Comparison of ENCODE assay signal across 8 cellular contexts in the genomic region with DNA sequence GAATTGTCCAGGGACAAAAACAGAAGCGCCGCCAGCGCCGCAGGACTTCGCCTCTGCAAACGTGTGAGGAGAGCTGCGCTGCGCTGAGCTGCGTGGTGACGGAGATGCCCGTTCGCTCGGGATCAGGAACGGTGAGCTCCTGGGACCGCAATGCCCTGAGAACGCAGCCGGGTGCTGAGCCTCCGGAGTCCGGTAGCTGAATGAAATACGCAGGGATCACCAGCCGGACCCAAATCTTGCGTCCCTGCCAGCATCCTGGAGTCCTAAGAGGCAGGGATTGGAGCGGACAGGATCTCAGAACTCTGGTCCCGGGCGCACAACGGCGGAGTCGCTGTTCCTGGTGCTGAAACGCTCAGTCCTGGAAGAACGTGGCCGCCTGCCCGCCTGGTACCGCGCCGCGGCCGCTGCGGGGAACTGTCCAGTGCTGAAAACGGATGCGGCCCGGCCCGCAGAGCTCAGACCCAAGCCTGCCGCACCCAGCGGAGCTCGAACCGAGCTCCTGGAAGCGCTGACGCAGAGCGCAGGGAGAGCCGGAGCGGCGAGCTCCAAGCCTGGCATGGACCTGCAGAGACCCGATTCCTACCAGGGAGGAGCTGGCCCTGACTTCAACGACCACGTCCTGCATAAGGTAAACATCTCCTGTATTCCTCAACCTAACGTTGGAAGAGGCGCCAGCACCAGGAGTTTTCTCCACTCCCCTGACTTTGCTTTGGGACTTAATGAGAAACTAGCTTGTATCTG. TPM values are rescaled to one million over a fixed set of nuclear protein-coding genes. Genes with fewer than 3 reads are reported as not detected.
DNase-seq lines count a peak whose midpoint lies in the region; ATAC-seq, FAIRE-seq and TF ChIP-seq lines count a peak whose summit lies in the region.

No MANE protein-coding gene starts in this region.

- H3K4me3 ChIP-seq in pancreas (no peak overlapping the region), transverse colon (no peak overlapping the region)

- intact Hi-C loops in head of caudate nucleus (cut with DNase I) (no loop called here), pancreas (cut with DNase I) (no loop called here), transverse colon (cut with DNase I; ENCODE audit: low total_unique reads) (no loop called here)

- 11 to 12% methylated on average over 49 to 57 of the region's 57 CpGs for WGBS in pancreas, 2 donors
- 31% methylated on average over 52 of the region's 57 CpGs; no CpG with 5 or more reads in 1 of the 2 donors for WGBS in transverse colon (ENCODE audit: low coverage in 1 of 2), 2 donors

- no peak for TF ChIP-seq POLR2A in transverse colon (IDR thresholded peaks at IDR 0.05)

- in situ Hi-C loops in transverse colon (cut with MboI; ENCODE audit: low pct_ligation_motif_present in 1 of 4, low pct_unique_long_range_greater_than_20kb in 1 of 4, low sequenced_read_pairs in 3 of 4), result no loop called here

- FAIRE-seq in pancreas (lab: Jason Lieb, UNC), result no peak

- H3K36me3 ChIP-seq in pancreas (no peaks in the 10 kb centered on the region), transverse colon (no peaks in the 10 kb centered on the region)

- H3K27ac ChIP-seq in pancreas (no peak overlapping the region), transverse colon (no peak overlapping the region)

- TF ChIP-seq EP300 in transverse colon (IDR thresholded peaks at IDR 0.05; ENCODE audit: low read depth), result no peak

- ATAC-seq in pancreas (peak; percentile 68 to 99 (median 87)), HG03354 (IDR thresholded peaks at IDR 0.05; ENCODE audit: poor library complexity, severe bottlenecking, unreplicated experiment) (no peak)

- DNase-seq in EH (ENCODE audit: low read depth) (peak; percentile 44), RPMI7951 (ENCODE audit: low read depth) (peak; percentile 52), head of caudate nucleus (peak in 41 of 42 donors; percentile 15 to 71 (median 49)), pancreas (peak; percentile 51 to 83 (median 68)), transverse colon (peak; percentile 62), HT-29 (ENCODE audit: low spot score) (no peak)
- DNase-seq in activated naive CD4-positive, alpha-beta T cell (lab: John Stamatoyannopoulos, UW), result peak; percentile 36 to 68 (median 48)

- no peaks in the 10 kb centered on the region for H3K9me3 ChIP-seq in pancreas
- H3K9me3 ChIP-seq in transverse colon, result no peaks in the 10 kb centered on the region

- no peak for TF ChIP-seq CTCF in pancreas (IDR thresholded peaks at IDR 0.05)
- no peak for TF ChIP-seq CTCF in transverse colon (IDR thresholded peaks at IDR 0.05)

- H3K4me1 ChIP-seq in pancreas (no peaks in the 10 kb centered on the region), transverse colon (peaks cover 0 to 5% (median 0%) of the 10 kb centered on the region in 4 donors)

- H3K27me3 ChIP-seq in pancreas (peaks cover 0 to 23% (median 0%) of the 10 kb centered on the region in 4 donors), transverse colon (peaks cover 79% of the 10 kb centered on the region)

RNA-seq across cellular contexts. Expression of a gene that starts 41.5 kb away (rescaled TPM):
- not detected in 2 replicates for total RNA-seq in RPMI7951 (2014; rRNA removed; shearing (Covaris generic))
- total RNA-seq in pancreas (1 to 10 TPM in 1 of 6 donors, under 1 TPM in 5; 0.19 to 4.7 (median 0.26) TPM), transverse colon (10 to 100 TPM in 1 of 4 donors, 1 to 10 TPM in 2, under 1 TPM in 1; 0.40 to 37.8 (median 3.7) TPM)
- under 1 TPM; 0.28 to 0.42 TPM for polyA plus RNA-seq in pancreas
- not detected in 2 replicates for total RNA-seq in HT-29 (2014; rRNA removed; shearing (Covaris generic))

RNA-seq across cellular contexts. Expression of a gene that starts 47.7 kb away (rescaled TPM):
- not detected in 2 replicates for total RNA-seq in RPMI7951 (2014; rRNA removed; shearing (Covaris generic))
- total RNA-seq in pancreas (1 to 10 TPM in 1 of 6 donors, under 1 TPM in 4, not detected in 1; 0.14 to 1.3 (median 0.16) TPM), transverse colon (under 1 TPM in 2 of 4 donors, not detected in 2; 0.14 to 0.32 TPM)
- under 1 TPM; 0.27 to 0.31 TPM for polyA plus RNA-seq in pancreas
- not detected in 2 replicates for total RNA-seq in HT-29 (2014; rRNA removed; shearing (Covaris generic))
